In the genomic region with DNA sequence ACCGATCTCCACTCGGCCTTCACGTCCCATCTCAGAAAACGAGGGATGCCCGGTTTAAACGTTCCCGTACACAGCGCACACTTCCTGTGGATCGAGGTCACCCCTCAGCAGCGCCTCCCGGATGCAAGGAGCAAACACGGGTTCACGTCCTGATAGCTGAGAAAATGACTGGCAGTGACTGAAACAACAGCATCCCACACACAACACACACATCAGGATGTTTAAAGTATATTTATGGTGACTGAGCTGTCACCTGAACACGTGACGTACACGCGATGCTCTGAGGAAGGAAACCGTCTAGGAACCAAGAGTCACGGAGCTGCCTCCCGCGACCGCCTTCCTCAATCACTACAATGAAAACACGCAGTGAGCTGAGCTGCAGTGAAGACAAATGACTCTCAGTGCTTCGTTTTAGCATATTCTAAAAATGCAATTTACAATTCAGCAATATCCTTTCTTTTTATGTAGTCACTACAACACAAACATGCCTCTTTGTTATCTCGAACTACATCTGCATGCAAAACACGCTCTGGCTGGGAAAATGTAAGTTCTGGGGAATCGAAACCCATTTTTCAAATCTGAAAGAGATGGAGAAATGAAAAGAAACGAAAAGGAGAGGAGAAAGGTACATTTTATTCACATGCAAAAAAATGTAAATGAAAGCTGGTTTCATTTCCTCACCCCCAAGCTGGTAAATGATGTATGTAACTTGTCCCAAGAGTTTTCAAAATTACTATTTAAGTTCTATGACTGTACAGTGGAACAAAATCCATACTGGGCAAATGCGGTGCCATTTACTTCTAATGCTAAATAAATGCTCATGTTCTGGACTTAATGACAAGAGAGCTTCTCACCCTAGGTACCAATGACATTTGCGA, we compare ENCODE assay signal across 8 cellular contexts. TPM values are rescaled to one million over a fixed set of nuclear protein-coding genes. Genes with fewer than 3 reads are reported as not detected.
DNase-seq lines count a peak whose midpoint lies in the region; ATAC-seq and TF ChIP-seq lines count a peak whose summit lies in the region.

No MANE protein-coding gene starts in this region.

- H3K4me1 Mint-ChIP-seq in activated T-helper 2 cell treated with anti-CD3 and anti-CD28 coated beads, Interferon-gamma antibody, Interleukin-2, Interleukin-4, amounts not matched to agents 10 μg/mL and 5 μg/mL and 100 μg/mL, durations not matched to agents 14 hours and 24 hours and 36 hours (ENCODE audit: low read depth): peaks cover 21% of the 10 kb centered on the region
- H3K4me1 Mint-ChIP-seq in mesothelial cell of epicardium: peaks cover 4% of the 10 kb centered on the region

- no peaks in the 10 kb centered on the region for H3K9me3 Mint-ChIP-seq in activated T-helper 2 cell treated with anti-CD3 and anti-CD28 coated beads, Interferon-gamma antibody, Interleukin-2, Interleukin-4, amounts not matched to agents 10 μg/mL and 5 μg/mL and 100 μg/mL, durations not matched to agents 14 hours and 24 hours and 36 hours
- H3K9me3 Mint-ChIP-seq in mesothelial cell of epicardium: no peaks in the 10 kb centered on the region

- DNase-seq in activated T-helper 2 cell treated with anti-CD3 and anti-CD28 coated beads, Interferon-gamma antibody, Interleukin-2, Interleukin-4, amounts not matched to agents 10 μg/mL and 5 μg/mL and 100 μg/mL, durations not matched to agents 14 hours and 24 hours and 36 hours (ENCODE audit: low spot score): peak; percentile 61
- DNase-seq in mesothelial cell of epicardium (ENCODE audit: low spot score in 2 of 2, unreplicated experiment in 2 of 2): no peak
- peak; percentile 81 for DNase-seq in superior temporal gyrus (ENCODE audit: extremely low spot score)
- no peak for DNase-seq in cortex of kidney (lab: John Stamatoyannopoulos, UW)
- no peak for DNase-seq in retina

- H3K27me3 Mint-ChIP-seq in activated T-helper 2 cell treated with anti-CD3 and anti-CD28 coated beads, Interferon-gamma antibody, Interleukin-2, Interleukin-4, amounts not matched to agents 10 μg/mL and 5 μg/mL and 100 μg/mL, durations not matched to agents 14 hours and 24 hours and 36 hours (ENCODE audit: low read depth): no peaks in the 10 kb centered on the region
- H3K27me3 Mint-ChIP-seq in mesothelial cell of epicardium (ENCODE audit: low read depth): no peaks in the 10 kb centered on the region

- H3K36me3 Mint-ChIP-seq in activated T-helper 2 cell treated with anti-CD3 and anti-CD28 coated beads, Interferon-gamma antibody, Interleukin-2, Interleukin-4, amounts not matched to agents 10 μg/mL and 5 μg/mL and 100 μg/mL, durations not matched to agents 14 hours and 24 hours and 36 hours (ENCODE audit: low read depth): peaks cover 23% of the 10 kb centered on the region
- H3K36me3 Mint-ChIP-seq in mesothelial cell of epicardium: peaks cover 10% of the 10 kb centered on the region

- intact Hi-C loops in activated T-helper 2 cell treated with anti-CD3 and anti-CD28 coated beads, Interferon-gamma antibody, Interleukin-2, Interleukin-4, amounts not matched to agents 10 μg/mL and 5 μg/mL and 100 μg/mL, durations not matched to agents 14 hours and 24 hours and 36 hours (cut with micrococcal nuclease): loop anchor here (1.0 to 5.0 kb wide), 7 partner anchors 12 to 166 kb away; partner anchors contain the start of gene HDAC4

- TF ChIP-seq CTCF in mesothelial cell of epicardium (IDR thresholded peaks at IDR 0.05; ENCODE audit: unreplicated experiment): no peak

- ATAC-seq in GM19467 (IDR thresholded peaks at IDR 0.05; ENCODE audit: unreplicated experiment) (peak; percentile 45), HG03565 (IDR thresholded peaks at IDR 0.05; ENCODE audit: unreplicated experiment) (peak; percentile 40), GM21528 (IDR thresholded peaks at IDR 0.05; ENCODE audit: low FRiP score, unreplicated experiment) (no peak)

- peak overlapping the region; percentile 97 for H3K27ac Mint-ChIP-seq in activated T-helper 2 cell treated with anti-CD3 and anti-CD28 coated beads, Interferon-gamma antibody, Interleukin-2, Interleukin-4, amounts not matched to agents 10 μg/mL and 5 μg/mL and 100 μg/mL, durations not matched to agents 14 hours and 24 hours and 36 hours
- H3K27ac Mint-ChIP-seq in mesothelial cell of epicardium: peak overlapping the region; percentile 32

- H3K4me3 Mint-ChIP-seq in activated T-helper 2 cell treated with anti-CD3 and anti-CD28 coated beads, Interferon-gamma antibody, Interleukin-2, Interleukin-4, amounts not matched to agents 10 μg/mL and 5 μg/mL and 100 μg/mL, durations not matched to agents 14 hours and 24 hours and 36 hours (ENCODE audit: low read depth): peak overlapping the region; percentile 73
- no peak overlapping the region for H3K4me3 Mint-ChIP-seq in mesothelial cell of epicardium

RNA-seq across cellular contexts. Expression of gene HDAC4, which starts 19.8 kb away (rescaled TPM):
- total RNA-seq in activated T-helper 2 cell treated with anti-CD3 and anti-CD28 coated beads, Interferon-gamma antibody, Interleukin-2, Interleukin-4, amounts not matched to agents 10 μg/mL and 5 μg/mL and 100 μg/mL, durations not matched to agents 14 hours and 24 hours and 36 hours: 44.8 and 55.3 TPM in 2 replicates
- total RNA-seq in mesothelial cell of epicardium: 45.8 to 59.2 TPM (median 48.9 TPM) in 3 replicates

Comparison
In these comparisons a context has a peak if more than half of its experiments do, and no peak if none do; other contexts are left out.
1. DNase-seq: peak in activated T-helper 2 cell treated with anti-CD3 and anti-CD28 coated beads, Interferon-gamma antibody, Interleukin-2, Interleukin-4, amounts not matched to agents 10 μg/mL and 5 μg/mL and 100 μg/mL, durations not matched to agents 14 hours and 24 hours and 36 hours (single experiment) and superior temporal gyrus (single experiment); none in mesothelial cell of epicardium (0 of 2), cortex of kidney (single experiment) and retina (single experiment).